In genomic region chr1:53311909-53312305, GRCh38 we compare ENCODE assay signal across 13 cellular contexts.
"Had no signal": no experiment of that assay in that cellular context is flagged by ENCODE, and none has a peak within 500 bp of the region (broad histone marks: within the 10 kb centered on the region; RNA-seq: fewer than 3 reads in every experiment).

No MANE protein-coding gene starts in this region.

- H3K27ac ChIP-seq: ascending aorta, colonic mucosa, neural progenitor cell, pancreas, thoracic aorta had no signal

- H3K9me3 Mint-ChIP-seq: activated naive CD4-positive, alpha-beta T cell treated with anti-CD3 and anti-CD28 coated beads, Interleukin-2, amount 50 U/mL, for 72 hours; mesothelial cell of epicardium; stimulated activated naive CD8-positive, alpha-beta T cell treated with anti-CD3 and anti-CD28 coated beads, Interleukin-15, Interleukin-2, amounts not matched to agents 100 ng/mL and 50 ng/mL, for 24 hours had no signal

- H3K27me3 ChIP-seq: ascending aorta, colonic mucosa, neural progenitor cell, pancreas had no signal

- H3K4me1 ChIP-seq: ascending aorta, colonic mucosa, pancreas had no signal

- H3K36me3 Mint-ChIP-seq: activated naive CD4-positive, alpha-beta T cell treated with anti-CD3 and anti-CD28 coated beads, Interleukin-2, amount 50 U/mL, for 72 hours; mesothelial cell of epicardium; neural progenitor cell had no signal

- H3K27ac Mint-ChIP-seq: mesothelial cell of epicardium; neural progenitor cell; stimulated activated naive CD8-positive, alpha-beta T cell treated with anti-CD3 and anti-CD28 coated beads, Interleukin-15, Interleukin-2, amounts not matched to agents 100 ng/mL and 50 ng/mL, for 24 hours had no signal

- H3K4me3 ChIP-seq: ascending aorta, colonic mucosa, neural progenitor cell, pancreas, thoracic aorta had no signal

- FAIRE-seq: kidney, pancreas had no signal

- DNase-seq: activated effector memory CD4-positive, alpha-beta T cell treated with Interleukin-2 at 50 U/mL for 16 hours; colonic mucosa; effector CD4-positive, alpha-beta T cell; left ventricle myocardium superior; stimulated activated CD4-positive, alpha-beta T cell treated with anti-CD3 and anti-CD28 coated beads, Interleukin-2, amount 100 ng/mL, for 48 hours had no signal

- H3K4me2 ChIP-seq: neural progenitor cell had no signal

- H3K27me3 Mint-ChIP-seq: stimulated activated naive CD8-positive, alpha-beta T cell treated with anti-CD3 and anti-CD28 coated beads, Interleukin-15, Interleukin-2, amounts not matched to agents 100 ng/mL and 50 ng/mL, for 24 hours had no signal

- H2AFZ ChIP-seq: neural progenitor cell had no signal

- H3K36me3 ChIP-seq: ascending aorta, colonic mucosa, neural progenitor cell, pancreas, thoracic aorta had no signal

- ATAC-seq: activated naive CD4-positive, alpha-beta T cell treated with anti-CD3 and anti-CD28 coated beads, Interleukin-2, amount 50 U/mL, for 72 hours; left ventricle myocardium superior; pancreas had no signal

- H3K9me3 ChIP-seq: ascending aorta, colonic mucosa, pancreas, thoracic aorta had no signal

- H3K4me3 Mint-ChIP-seq: mesothelial cell of epicardium; neural progenitor cell; stimulated activated naive CD8-positive, alpha-beta T cell treated with anti-CD3 and anti-CD28 coated beads, Interleukin-15, Interleukin-2, amounts not matched to agents 100 ng/mL and 50 ng/mL, for 24 hours had no signal

- H3K9ac ChIP-seq: neural progenitor cell had no signal
